ENCODE assay signal across 6 cellular contexts in genomic region chr7:20503278-20503677, GRCh38.
"Had no signal": no experiment of that assay in that cellular context is flagged by ENCODE, and none has a peak within 500 bp of the region (broad histone marks: within the 10 kb centered on the region; RNA-seq: fewer than 3 reads in every experiment).

No MANE protein-coding gene starts in this region.

- DNase-seq: GM23248, GOT3, HCEC 1CT, KBM-7 had no signal

- H3K4me3 ChIP-seq: GM23248 had no signal

- H3K27ac ChIP-seq: GM23248, KMS-11 had no signal

- H3K4me2 ChIP-seq: KMS-11 had no signal

- ATAC-seq: HepG2 had no signal

- FAIRE-seq: HepG2 had no signal
